Comparison of ENCODE assay signal across 18 cellular contexts in the genomic region with DNA sequence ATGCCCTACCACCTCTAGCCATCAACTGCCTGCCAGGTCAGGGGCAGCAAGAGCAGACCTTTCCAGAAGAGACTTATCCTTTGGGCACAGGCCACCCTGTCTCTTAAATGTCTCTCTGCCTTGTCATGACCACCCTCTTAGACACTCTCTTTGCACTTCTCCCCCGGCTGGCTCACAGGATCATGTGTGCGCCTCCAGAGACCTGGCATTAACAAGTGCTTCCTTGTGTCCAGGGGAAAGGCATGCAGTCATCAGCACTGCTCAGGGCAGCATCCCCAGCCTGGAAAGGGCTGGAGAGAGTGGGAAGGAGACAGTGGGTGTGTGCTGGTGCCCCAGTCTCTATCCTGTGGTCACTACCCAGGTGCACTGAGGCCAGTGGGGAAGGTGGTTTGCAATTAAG.
DNase-seq lines count a peak whose midpoint lies in the region; ATAC-seq, FAIRE-seq and TF ChIP-seq lines count a peak whose summit lies in the region.
"Had no signal": no experiment of that assay in that cellular context is flagged by ENCODE, and none has a peak within 500 bp of the region (broad histone marks: within the 10 kb centered on the region; RNA-seq: fewer than 3 reads in every experiment).

No MANE protein-coding gene starts in this region.

- intact Hi-C loops in kidney (cut with DNase I), result no loop called here

- H3K4me1 Mint-ChIP-seq in activated CD8-positive, alpha-beta memory T cell treated with anti-CD3 and anti-CD28 coated beads, Interleukin-2, amount 10 ng/mL, durations not matched to agents 7 days and 5 days, result no peaks in the 10 kb centered on the region
- H3K4me1 Mint-ChIP-seq in osteocyte (ENCODE audit: unreplicated experiment), result no peaks in the 10 kb centered on the region
- H3K4me1 Mint-ChIP-seq: GM23338 had no signal

- no peaks in the 10 kb centered on the region for H3K36me3 ChIP-seq in KOPT-K1 (ENCODE audit: insufficient read depth, low read length)
- H3K36me3 ChIP-seq in kidney (ENCODE audit: control insufficient read depth in 1 of 2, insufficient read depth in 2 of 2, low read length in 2 of 2), result no peaks in the 10 kb centered on the region
- H3K36me3 ChIP-seq: BLaER1 treated with 17β-estradiol and CSF1 and Interleukin-3, amounts not matched to agents 10 nM and 100 nM; HAP-1 had no signal

- H3K36me3 Mint-ChIP-seq in activated CD8-positive, alpha-beta memory T cell treated with anti-CD3 and anti-CD28 coated beads, Interleukin-2, amount 10 ng/mL, durations not matched to agents 7 days and 5 days, result no peaks in the 10 kb centered on the region
- H3K36me3 Mint-ChIP-seq in osteocyte (ENCODE audit: unreplicated experiment), result no peaks in the 10 kb centered on the region
- H3K36me3 Mint-ChIP-seq: CD4-positive, CD25-positive, alpha-beta regulatory T cell had no signal

- peaks cover 3% of the 10 kb centered on the region for H3K27me3 Mint-ChIP-seq in activated CD8-positive, alpha-beta memory T cell treated with anti-CD3 and anti-CD28 coated beads, Interleukin-2, amount 10 ng/mL, durations not matched to agents 7 days and 5 days
- H3K27me3 Mint-ChIP-seq in osteocyte (ENCODE audit: unreplicated experiment), result no peaks in the 10 kb centered on the region

- H3K4me3 ChIP-seq in kidney (ENCODE audit: low read length in 2 of 2), result no peak overlapping the region
- H3K4me3 ChIP-seq: BLaER1 treated with 17β-estradiol and CSF1 and Interleukin-3, amounts not matched to agents 10 nM and 100 nM; GM23338; HAP-1 had no signal

- H3K9me3 ChIP-seq in KOPT-K1 (ENCODE audit: insufficient read depth, low read length, poor library complexity, severe bottlenecking) (no peaks in the 10 kb centered on the region), kidney (ENCODE audit: control insufficient read depth in 1 of 2, low read length in 2 of 2) (no peaks in the 10 kb centered on the region)
- H3K9me3 ChIP-seq: BLaER1 treated with 17β-estradiol and CSF1 and Interleukin-3, amounts not matched to agents 10 nM and 100 nM; HAP-1 had no signal

- TF ChIP-seq CTCF in kidney (IDR thresholded peaks at IDR 0.05; ENCODE audit: borderline replicate concordance, extremely low read depth, insufficient read depth) (no peak), osteocyte (IDR thresholded peaks at IDR 0.05) (no peak)

- H3K27ac Mint-ChIP-seq in activated CD8-positive, alpha-beta memory T cell treated with anti-CD3 and anti-CD28 coated beads, Interleukin-2, amount 10 ng/mL, durations not matched to agents 7 days and 5 days, result no peak overlapping the region
- no peak overlapping the region for H3K27ac Mint-ChIP-seq in osteocyte (ENCODE audit: unreplicated experiment)
- H3K27ac Mint-ChIP-seq: GM23338 had no signal

- no peak overlapping the region for H3K9ac ChIP-seq in kidney (ENCODE audit: low read length in 2 of 2)
- H3K9ac ChIP-seq: BLaER1 treated with 17β-estradiol and CSF1 and Interleukin-3, amounts not matched to agents 10 nM and 100 nM had no signal

- CTCF ChIA-PET in activated CD8-positive, alpha-beta memory T cell treated with anti-CD3 and anti-CD28 coated beads, Interleukin-2, amount 10 ng/mL, durations not matched to agents 7 days and 5 days (lab: Charles Lee), result no interaction called here

- no peak for ATAC-seq in activated CD8-positive, alpha-beta memory T cell treated with anti-CD3 and anti-CD28 coated beads, Interleukin-2, amount 10 ng/mL, durations not matched to agents 7 days and 5 days
- no peak for ATAC-seq in HG02759 (IDR thresholded peaks at IDR 0.05; ENCODE audit: unreplicated experiment)
- ATAC-seq: GM23338 had no signal

- DNase-seq in activated CD8-positive, alpha-beta memory T cell treated with anti-CD3 and anti-CD28 coated beads, Interleukin-2, amount 10 ng/mL, durations not matched to agents 7 days and 5 days, result peak; percentile 26
- DNase-seq in activated CD8-positive, alpha-beta memory T cell treated with anti-CD3 and anti-CD28 coated beads, Interleukin-2, amount 50 U/mL, for 48 hours, result no peak
- peak; percentile 48 for DNase-seq in kidney
- peak; percentile 72 for DNase-seq in osteocyte (ENCODE audit: extremely low spot score, unreplicated experiment)
- DNase-seq in H54 (ENCODE audit: insufficient read length, low spot score), result no peak
- no peak for DNase-seq in COR-L47 (lab: John Stamatoyannopoulos, UW)
- DNase-seq: ACHN, DMS153, DND-41, GDM1 had no signal

- H3K27ac ChIP-seq in KOPT-K1 (ENCODE audit: low read depth, low read length, poor library complexity, severe bottlenecking) (peak overlapping the region; percentile 93), kidney (ENCODE audit: low read depth in 2 of 2, low read length in 2 of 2) (no peak overlapping the region)
- H3K27ac ChIP-seq: BLaER1 treated with 17β-estradiol and CSF1 and Interleukin-3, amounts not matched to agents 10 nM and 100 nM had no signal

- H3K4me1 ChIP-seq in kidney (ENCODE audit: control insufficient read depth in 1 of 2, insufficient read depth in 1 of 2, low read depth in 1 of 2, low read length in 2 of 2), result no peaks in the 10 kb centered on the region
- H3K4me1 ChIP-seq: HAP-1 had no signal

- FAIRE-seq in kidney (lab: Jason Lieb, UNC) (no peak), H54 (lab: Jason Lieb, UNC) (no peak)
- FAIRE-seq: D721Med, GM12892 had no signal

- H3K9me3 Mint-ChIP-seq in activated CD8-positive, alpha-beta memory T cell treated with anti-CD3 and anti-CD28 coated beads, Interleukin-2, amount 10 ng/mL, durations not matched to agents 7 days and 5 days (ENCODE audit: low read depth), result no peaks in the 10 kb centered on the region
- H3K9me3 Mint-ChIP-seq in osteocyte (ENCODE audit: unreplicated experiment), result no peaks in the 10 kb centered on the region
- H3K9me3 Mint-ChIP-seq: GM23338 had no signal

- H3K4me3 Mint-ChIP-seq in activated CD8-positive, alpha-beta memory T cell treated with anti-CD3 and anti-CD28 coated beads, Interleukin-2, amount 10 ng/mL, durations not matched to agents 7 days and 5 days, result no peak overlapping the region
- no peak overlapping the region for H3K4me3 Mint-ChIP-seq in osteocyte (ENCODE audit: unreplicated experiment)
- H3K4me3 Mint-ChIP-seq: GM23338 had no signal

- TF ChIP-seq POLR2A in H54 (IDR thresholded peaks at IDR 0.05; ENCODE audit: low read depth, low read length), result no peak

Comparison
In these comparisons a context has a peak if more than half of its experiments do, and no peak if none do; other contexts are left out.
1. DNase-seq: peak in activated CD8-positive, alpha-beta memory T cell treated with anti-CD3 and anti-CD28 coated beads, Interleukin-2, amount 10 ng/mL, durations not matched to agents 7 days and 5 days (single experiment), kidney (single experiment) and osteocyte (single experiment); none in activated CD8-positive, alpha-beta memory T cell treated with anti-CD3 and anti-CD28 coated beads, Interleukin-2, amount 50 U/mL, for 48 hours (single experiment), H54 (single experiment) and COR-L47 (single experiment).